Comparison of ENCODE assay signal across 1 cellular context in the genomic region with DNA sequence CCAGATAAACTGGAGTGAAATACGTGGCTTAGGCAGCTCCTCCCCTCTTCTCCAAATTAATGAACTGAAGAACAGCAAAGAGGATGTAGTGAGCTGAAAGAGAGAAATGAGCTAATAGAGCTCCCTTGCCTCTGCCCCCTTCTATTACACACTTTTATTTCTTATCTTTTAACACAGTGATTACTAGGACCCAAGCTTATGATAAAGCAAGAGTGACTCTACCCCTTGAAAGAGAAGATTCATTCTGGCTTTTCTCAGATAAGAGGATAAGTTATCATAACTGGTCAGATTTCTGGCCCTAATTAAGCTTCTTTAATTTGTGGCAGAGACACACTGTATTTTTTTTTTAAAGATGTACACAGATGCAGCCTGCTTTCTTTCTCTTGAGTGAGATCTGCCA.
TF ChIP-seq lines count a peak whose summit lies in the region.

No MANE protein-coding gene starts in this region.

TF ChIP-seq in GM23338, 12 proteins besides CTCF, POLR2A, EP300 and RAD21 (continued from another document):
- TF ChIP-seq, protein P1, sequence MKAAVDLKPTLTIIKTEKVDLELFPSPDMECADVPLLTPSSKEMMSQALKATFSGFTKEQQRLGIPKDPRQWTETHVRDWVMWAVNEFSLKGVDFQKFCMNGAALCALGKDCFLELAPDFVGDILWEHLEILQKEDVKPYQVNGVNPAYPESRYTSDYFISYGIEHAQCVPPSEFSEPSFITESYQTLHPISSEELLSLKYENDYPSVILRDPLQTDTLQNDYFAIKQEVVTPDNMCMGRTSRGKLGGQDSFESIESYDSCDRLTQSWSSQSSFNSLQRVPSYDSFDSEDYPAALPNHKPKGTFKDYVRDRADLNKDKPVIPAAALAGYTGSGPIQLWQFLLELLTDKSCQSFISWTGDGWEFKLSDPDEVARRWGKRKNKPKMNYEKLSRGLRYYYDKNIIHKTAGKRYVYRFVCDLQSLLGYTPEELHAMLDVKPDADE (IDR thresholded peaks at IDR 0.05) = no peak
- TF ChIP-seq STAT1 (IDR thresholded peaks at IDR 0.05; ENCODE audit: unreplicated experiment) (no peak), CREB1 (CRISPR knock-in tag; IDR thresholded peaks at IDR 0.05; ENCODE audit: low read depth) (no peak), REST (IDR thresholded peaks at IDR 0.05; ENCODE audit: unreplicated experiment) (no peak), NANOG (IDR thresholded peaks at IDR 0.05; ENCODE audit: borderline replicate concordance) (no peak), ZNF114 (CRISPR knock-in tag; IDR thresholded peaks at IDR 0.05) (no peak), EZH2phosphoT487 (IDR thresholded peaks at IDR 0.05; ENCODE audit: unreplicated experiment) (no peak), JUNB (IDR thresholded peaks at IDR 0.05; ENCODE audit: unreplicated experiment) (no peak)
- TF ChIP-seq, protein P2, sequence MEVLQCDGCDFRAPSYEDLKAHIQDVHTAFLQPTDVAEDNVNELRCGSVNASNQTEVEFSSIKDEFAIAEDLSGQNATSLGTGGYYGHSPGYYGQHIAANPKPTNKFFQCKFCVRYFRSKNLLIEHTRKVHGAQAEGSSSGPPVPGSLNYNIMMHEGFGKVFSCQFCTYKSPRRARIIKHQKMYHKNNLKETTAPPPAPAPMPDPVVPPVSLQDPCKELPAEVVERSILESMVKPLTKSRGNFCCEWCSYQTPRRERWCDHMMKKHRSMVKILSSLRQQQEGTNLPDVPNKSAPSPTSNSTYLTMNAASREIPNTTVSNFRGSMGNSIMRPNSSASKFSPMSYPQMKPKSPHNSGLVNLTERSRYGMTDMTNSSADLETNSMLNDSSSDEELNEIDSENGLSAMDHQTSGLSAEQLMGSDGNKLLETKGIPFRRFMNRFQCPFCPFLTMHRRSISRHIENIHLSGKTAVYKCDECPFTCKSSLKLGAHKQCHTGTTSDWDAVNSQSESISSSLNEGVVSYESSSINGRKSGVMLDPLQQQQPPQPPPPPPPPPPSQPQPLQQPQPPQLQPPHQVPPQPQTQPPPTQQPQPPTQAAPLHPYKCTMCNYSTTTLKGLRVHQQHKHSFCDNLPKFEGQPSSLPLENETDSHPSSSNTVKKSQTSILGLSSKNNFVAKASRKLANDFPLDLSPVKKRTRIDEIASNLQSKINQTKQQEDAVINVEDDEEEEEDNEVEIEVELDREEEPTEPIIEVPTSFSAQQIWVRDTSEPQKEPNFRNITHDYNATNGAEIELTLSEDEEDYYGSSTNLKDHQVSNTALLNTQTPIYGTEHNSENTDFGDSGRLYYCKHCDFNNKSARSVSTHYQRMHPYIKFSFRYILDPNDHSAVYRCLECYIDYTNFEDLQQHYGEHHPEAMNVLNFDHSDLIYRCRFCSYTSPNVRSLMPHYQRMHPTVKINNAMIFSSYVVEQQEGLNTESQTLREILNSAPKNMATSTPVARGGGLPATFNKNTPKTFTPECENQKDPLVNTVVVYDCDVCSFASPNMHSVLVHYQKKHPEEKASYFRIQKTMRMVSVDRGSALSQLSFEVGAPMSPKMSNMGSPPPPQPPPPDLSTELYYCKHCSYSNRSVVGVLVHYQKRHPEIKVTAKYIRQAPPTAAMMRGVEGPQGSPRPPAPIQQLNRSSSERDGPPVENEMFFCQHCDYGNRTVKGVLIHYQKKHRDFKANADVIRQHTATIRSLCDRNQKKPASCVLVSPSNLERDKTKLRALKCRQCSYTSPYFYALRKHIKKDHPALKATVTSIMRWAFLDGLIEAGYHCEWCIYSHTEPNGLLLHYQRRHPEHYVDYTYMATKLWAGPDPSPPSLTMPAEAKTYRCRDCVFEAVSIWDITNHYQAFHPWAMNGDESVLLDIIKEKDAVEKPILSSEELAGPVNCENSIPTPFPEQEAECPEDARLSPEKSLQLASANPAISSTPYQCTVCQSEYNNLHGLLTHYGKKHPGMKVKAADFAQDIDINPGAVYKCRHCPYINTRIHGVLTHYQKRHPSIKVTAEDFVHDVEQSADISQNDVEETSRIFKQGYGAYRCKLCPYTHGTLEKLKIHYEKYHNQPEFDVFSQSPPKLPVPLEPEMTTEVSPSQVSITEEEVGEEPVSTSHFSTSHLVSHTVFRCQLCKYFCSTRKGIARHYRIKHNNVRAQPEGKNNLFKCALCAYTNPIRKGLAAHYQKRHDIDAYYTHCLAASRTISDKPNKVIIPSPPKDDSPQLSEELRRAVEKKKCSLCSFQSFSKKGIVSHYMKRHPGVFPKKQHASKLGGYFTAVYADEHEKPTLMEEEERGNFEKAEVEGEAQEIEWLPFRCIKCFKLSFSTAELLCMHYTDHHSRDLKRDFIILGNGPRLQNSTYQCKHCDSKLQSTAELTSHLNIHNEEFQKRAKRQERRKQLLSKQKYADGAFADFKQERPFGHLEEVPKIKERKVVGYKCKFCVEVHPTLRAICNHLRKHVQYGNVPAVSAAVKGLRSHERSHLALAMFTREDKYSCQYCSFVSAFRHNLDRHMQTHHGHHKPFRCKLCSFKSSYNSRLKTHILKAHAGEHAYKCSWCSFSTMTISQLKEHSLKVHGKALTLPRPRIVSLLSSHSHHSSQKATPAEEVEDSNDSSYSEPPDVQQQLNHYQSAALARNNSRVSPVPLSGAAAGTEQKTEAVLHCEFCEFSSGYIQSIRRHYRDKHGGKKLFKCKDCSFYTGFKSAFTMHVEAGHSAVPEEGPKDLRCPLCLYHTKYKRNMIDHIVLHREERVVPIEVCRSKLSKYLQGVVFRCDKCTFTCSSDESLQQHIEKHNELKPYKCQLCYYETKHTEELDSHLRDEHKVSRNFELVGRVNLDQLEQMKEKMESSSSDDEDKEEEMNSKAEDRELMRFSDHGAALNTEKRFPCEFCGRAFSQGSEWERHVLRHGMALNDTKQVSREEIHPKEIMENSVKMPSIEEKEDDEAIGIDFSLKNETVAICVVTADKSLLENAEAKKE (CRISPR knock-in tag; IDR thresholded peaks at IDR 0.05) = no peak
TF ChIP-seq in GM23338: peak in this region for 0.
